In the genomic region with DNA sequence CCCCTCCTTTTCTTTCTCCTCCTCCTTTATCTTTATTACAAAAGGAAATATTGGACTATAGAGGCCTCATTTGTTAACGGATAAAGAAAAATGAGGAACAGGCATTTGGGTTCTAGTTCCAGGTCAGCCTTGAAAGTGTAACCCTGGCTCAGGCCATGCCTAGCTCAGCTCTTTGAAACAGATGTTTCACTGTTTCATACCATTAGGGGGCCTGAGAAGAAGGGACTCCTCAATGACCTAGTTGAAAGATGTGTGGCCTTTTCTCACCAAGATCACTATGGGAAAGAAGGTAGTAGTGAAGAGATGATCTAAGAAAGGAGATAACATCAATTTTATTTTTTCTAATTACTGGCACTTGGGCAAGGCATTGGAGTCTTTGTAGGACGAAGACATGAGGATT, we compare ENCODE assay signal across 25 cellular contexts.
"Had no signal": no experiment of that assay in that cellular context is flagged by ENCODE, and none has a peak within 500 bp of the region (broad histone marks: within the 10 kb centered on the region; RNA-seq: fewer than 3 reads in every experiment).

No MANE protein-coding gene starts in this region.

- H3K9me3 ChIP-seq: Peyer's patch, SJSA1 had no signal

- H3K4me3 ChIP-seq: cardiac muscle cell, Peyer's patch, SJSA1 had no signal

- H3K27ac ChIP-seq: brain microvascular endothelial cell, cardiac muscle cell, Peyer's patch, RWPE1, SJSA1 had no signal

- H3K27me3 ChIP-seq: brain microvascular endothelial cell, cardiac muscle cell, Peyer's patch, SJSA1 had no signal

- H3K36me3 Mint-ChIP-seq: activated naive CD4-positive, alpha-beta T cell treated with anti-CD3 and anti-CD28 coated beads, Interleukin-2, amount 10 ng/mL, durations not matched to agents 7 days and 5 days; activated naive CD8-positive, alpha-beta T cell treated with anti-CD3 and anti-CD28 coated beads for 36 hours had no signal

- H3K9me3 Mint-ChIP-seq: activated B cell treated with CpG ODN at 0.5 μM for 24 hours; activated CD4-positive, alpha-beta memory T cell treated with anti-CD3 and anti-CD28 coated beads, Interleukin-2, amount 10 ng/mL, durations not matched to agents 7 days and 5 days; activated naive CD4-positive, alpha-beta T cell treated with anti-CD3 and anti-CD28 coated beads, Interleukin-2, amount 10 ng/mL, durations not matched to agents 7 days and 5 days; activated naive CD8-positive, alpha-beta T cell treated with anti-CD3 and anti-CD28 coated beads for 36 hours; activated T-cell treated with anti-CD3 and anti-CD28 coated beads, Interleukin-2, amount 50 U/mL, for 72 hours; activated T-helper 2 cell treated with anti-CD3 and anti-CD28 coated beads, Interferon-gamma antibody, Interleukin-2, Interleukin-4, amounts not matched to agents 10 μg/mL and 5 μg/mL and 100 μg/mL, durations not matched to agents 14 hours and 24 hours and 36 hours had no signal

- ATAC-seq: activated T-cell treated with anti-CD3 and anti-CD28 coated beads, Interleukin-2, amount 50 U/mL, for 72 hours; T-helper 17 cell had no signal

- H3K4me1 Mint-ChIP-seq: activated B cell treated with CpG ODN at 0.5 μM for 24 hours; activated CD4-positive, alpha-beta memory T cell treated with anti-CD3 and anti-CD28 coated beads, Interleukin-2, amount 10 ng/mL, durations not matched to agents 7 days and 5 days; activated naive CD4-positive, alpha-beta T cell treated with anti-CD3 and anti-CD28 coated beads, Interleukin-2, amount 10 ng/mL, durations not matched to agents 7 days and 5 days; activated naive CD8-positive, alpha-beta T cell treated with anti-CD3 and anti-CD28 coated beads for 36 hours; T-helper 17 cell had no signal

- H3K4me3 Mint-ChIP-seq: activated B cell treated with CpG ODN at 0.5 μM for 24 hours; activated CD4-positive, alpha-beta memory T cell treated with anti-CD3 and anti-CD28 coated beads, Interleukin-2, amount 10 ng/mL, durations not matched to agents 7 days and 5 days; activated naive CD4-positive, alpha-beta T cell treated with anti-CD3 and anti-CD28 coated beads, Interleukin-2, amount 10 ng/mL, durations not matched to agents 7 days and 5 days; activated naive CD8-positive, alpha-beta T cell treated with anti-CD3 and anti-CD28 coated beads for 36 hours; activated T-cell treated with anti-CD3 and anti-CD28 coated beads, Interleukin-2, amount 50 U/mL, for 72 hours; T-helper 17 cell had no signal

- H3K27ac Mint-ChIP-seq: activated B cell treated with CpG ODN at 0.5 μM for 24 hours; activated CD4-positive, alpha-beta memory T cell treated with anti-CD3 and anti-CD28 coated beads, Interleukin-2, amount 10 ng/mL, durations not matched to agents 7 days and 5 days; activated naive CD4-positive, alpha-beta T cell treated with anti-CD3 and anti-CD28 coated beads, Interleukin-2, amount 10 ng/mL, durations not matched to agents 7 days and 5 days; activated naive CD8-positive, alpha-beta T cell treated with anti-CD3 and anti-CD28 coated beads for 36 hours; activated T-cell treated with anti-CD3 and anti-CD28 coated beads, Interleukin-2, amount 50 U/mL, for 72 hours; activated T-helper 2 cell treated with anti-CD3 and anti-CD28 coated beads, Interferon-gamma antibody, Interleukin-2, Interleukin-4, amounts not matched to agents 10 μg/mL and 5 μg/mL and 100 μg/mL, durations not matched to agents 14 hours and 24 hours and 36 hours; T-helper 17 cell had no signal

- H3K27me3 Mint-ChIP-seq: activated CD4-positive, alpha-beta memory T cell treated with anti-CD3 and anti-CD28 coated beads, Interleukin-2, amount 10 ng/mL, durations not matched to agents 7 days and 5 days; activated naive CD4-positive, alpha-beta T cell treated with anti-CD3 and anti-CD28 coated beads, Interleukin-2, amount 10 ng/mL, durations not matched to agents 7 days and 5 days; activated naive CD8-positive, alpha-beta T cell treated with anti-CD3 and anti-CD28 coated beads for 36 hours; T-helper 17 cell had no signal

- H3K36me3 ChIP-seq: brain microvascular endothelial cell, cardiac muscle cell, Peyer's patch, SJSA1 had no signal

- H3K4me1 ChIP-seq: Peyer's patch, SJSA1 had no signal

- DNase-seq: activated B cell treated with CpG ODN at 0.5 μM for 24 hours; activated CD4-positive, alpha-beta memory T cell treated with anti-CD3 and anti-CD28 coated beads, Interleukin-2, amount 10 ng/mL, durations not matched to agents 7 days and 5 days; activated CD4-positive, alpha-beta T cell treated with anti-CD3 and anti-CD28 coated beads, Interleukin-2, amount 50 U/mL, for 1 hour; activated gamma-delta T cell treated with Interleukin-2 at 50 U/mL for 16 hours; activated naive CD4-positive, alpha-beta T cell treated with anti-CD3 and anti-CD28 coated beads, Interleukin-2, amount 10 ng/mL, durations not matched to agents 7 days and 5 days; activated naive CD8-positive, alpha-beta T cell treated with anti-CD3 and anti-CD28 coated beads for 36 hours; activated T-cell treated with anti-CD3 and anti-CD28 coated beads for 4 hours; activated T-cell treated with anti-CD3 and anti-CD28 coated beads, Interleukin-2, amount 50 U/mL, for 72 hours; brain microvascular endothelial cell; KG1; NCI-H1092 treated with DMSO at 0.1 percent for 48 hours; NCI-H1417 treated with DMSO at 0.1 percent for 48 hours; NCI-H1694 treated with DMSO at 0.1 percent for 48 hours; NCI-H2029 treated with DMSO at 0.1 percent for 48 hours; NCI-H345; NCI-H510A treated with DMSO at 0.1 percent for 48 hours; NCI-H69; Peyer's patch; Right ventricle myocardium superior; T-helper 17 cell; T-helper 9 cell had no signal
